Comparison of ENCODE assay signal across 8 cellular contexts in genomic region chr12:93785262-93786010, GRCh38.
A peak's percentile ranks its signal among the peaks of the same experiment; 100 is the strongest.
DNase-seq lines count a peak whose midpoint lies in the region; ATAC-seq and TF ChIP-seq lines count a peak whose summit lies in the region.

No MANE protein-coding gene starts in this region.

- H3K4me3 ChIP-seq in HCT116 (replicated peaks in 1 of 2; ENCODE audit: low read depth in 1 of 2, low read length in 2 of 2) (peak overlapping the region in 1 of 2 experiments; percentile 14; a peak in 2 of 4 replicates), breast epithelium (peak overlapping the region in 1 of 3 donors; percentile 22)

- intact Hi-C loops in HCT116 (cut with micrococcal nuclease) (loop anchor here (5.0 to 10.0 kb wide), 2 partner anchors 221 to 317 kb away; no protein-coding TSS in a partner anchor), breast epithelium (cut with DNase I; ENCODE audit: low total_unique reads) (no loop called here)

- no peaks in the 10 kb centered on the region for H3K9me3 Mint-ChIP-seq in stimulated activated effector memory CD8-positive, alpha-beta T cell treated with anti-CD3 and anti-CD28 coated beads, Interleukin-12 subunit alpha, Interleukin-12 subunit beta, amount 100 ng/mL, for 72 hours

- H3K36me3 Mint-ChIP-seq in stimulated activated effector memory CD8-positive, alpha-beta T cell treated with anti-CD3 and anti-CD28 coated beads, Interleukin-12 subunit alpha, Interleukin-12 subunit beta, amount 100 ng/mL, for 72 hours, result no peaks in the 10 kb centered on the region

- DNase-seq in HCT116 (ENCODE audit: low read depth, low spot score), result peak; percentile 85
- peak; percentile 89 for DNase-seq in SW480 (ENCODE audit: low spot score)
- DNase-seq in breast epithelium (ENCODE audit: low spot score in 2 of 2), result peak in 1 of 2 donors; percentile 50
- DNase-seq in left lobe of liver (ENCODE audit: low spot score), result no peak
- peak; percentile 22 to 75 for DNase-seq in stimulated activated effector memory CD8-positive, alpha-beta T cell treated with anti-CD3 and anti-CD28 coated beads, Interleukin-12 subunit alpha, Interleukin-12 subunit beta, amount 100 ng/mL, for 72 hours (ENCODE audit: low spot score in 2 of 2)
- DNase-seq in DMS153 treated with DMSO at 0.1 percent for 48 hours (lab: John Stamatoyannopoulos, UW; ENCODE audit: unreplicated experiment), result no peak

- H3K27me3 ChIP-seq in HCT116 (ENCODE audit: insufficient read depth, low read length) (no peaks in the 10 kb centered on the region), breast epithelium (no peaks in the 10 kb centered on the region)

- peak overlapping the region; percentile 21 for H2AFZ ChIP-seq in HCT116 (ENCODE audit: low read depth, low read length, poor library complexity, severe bottlenecking)

- POLR2A ChIA-PET in HCT116 (lab: Charles Lee), result interaction anchor here (1.2 to 1.4 kb wide), 2 partner anchors 17 to 27 kb away, joined by 3 read pairs; no protein-coding TSS in a partner anchor

- no peaks in the 10 kb centered on the region for H4K20me1 ChIP-seq in HCT116 (ENCODE audit: insufficient read depth)

- CTCF ChIA-PET in HCT116 (lab: Charles Lee), result interaction anchor here (1.0 kb wide), 1 partner anchor 290 kb away, joined by 3 read pairs; no protein-coding TSS in a partner anchor

- peak overlapping the region; percentile 95 for H3K27ac Mint-ChIP-seq in stimulated activated effector memory CD8-positive, alpha-beta T cell treated with anti-CD3 and anti-CD28 coated beads, Interleukin-12 subunit alpha, Interleukin-12 subunit beta, amount 100 ng/mL, for 72 hours

- TF ChIP-seq POLR2A in HCT116 (IDR thresholded peaks at IDR 0.05; ENCODE audit: borderline replicate concordance, extremely low read depth, insufficient read depth, insufficient read length) (no peak), breast epithelium (IDR thresholded peaks at IDR 0.05) (no peak), GM18505 (IDR thresholded peaks at IDR 0.05; ENCODE audit: borderline replicate concordance, extremely low read depth, insufficient read depth, insufficient read length) (no peak)

- H3K4me1 ChIP-seq in HCT116 (ENCODE audit: control insufficient read depth in 1 of 2, insufficient read depth in 2 of 2, low read length in 2 of 2), result peaks cover 40 to 78% of the 10 kb centered on the region in 2 experiments
- peaks cover 0 to 10% of the 10 kb centered on the region in 2 donors for H3K4me1 ChIP-seq in breast epithelium

- H3K27ac ChIP-seq in HCT116 (ENCODE audit: low read depth, low read length) (peak overlapping the region; percentile 88), breast epithelium (peak overlapping the region; percentile 88 to 89)

- H3K36me3 ChIP-seq in HCT116 (ENCODE audit: control insufficient read depth in 1 of 2, insufficient read depth in 2 of 2, low read length in 2 of 2) (peaks cover 0 to 6% of the 10 kb centered on the region in 2 experiments; a peak in 1 of 4 replicates), breast epithelium (no peaks in the 10 kb centered on the region)

- TF ChIP-seq CTCF in HCT116 (IDR thresholded peaks at IDR 0.05 in 2 of 3, conservative IDR thresholded peaks at IDR 0.05 in 1 of 3; ENCODE audit: borderline replicate concordance in 1 of 3, insufficient read depth in 1 of 3, low read depth in 2 of 3, low read length in 2 of 3) (no peak), breast epithelium (IDR thresholded peaks at IDR 0.05) (no peak)

- H3K9me2 ChIP-seq in HCT116 (ENCODE audit: insufficient read depth), result no peaks in the 10 kb centered on the region

- H3K4me2 ChIP-seq in HCT116 (ENCODE audit: low read length), result peak overlapping the region; percentile 68

- no peak for TF ChIP-seq RAD21 in HCT116 (IDR thresholded peaks at IDR 0.05; ENCODE audit: low read depth)

- peak overlapping the region; percentile 58 for H3K9ac ChIP-seq in HCT116 (ENCODE audit: low read length)

- H3K9me3 ChIP-seq in HCT116 (ENCODE audit: control insufficient read depth in 1 of 2, insufficient read depth in 1 of 2, low read depth in 1 of 2, low read length in 2 of 2) (no peaks in the 10 kb centered on the region), breast epithelium (no peaks in the 10 kb centered on the region)

- ATAC-seq in HCT116, result peak; percentile 88
- peak; percentile 66 for ATAC-seq in left lobe of liver
- peak; percentile 95 for ATAC-seq in stimulated activated effector memory CD8-positive, alpha-beta T cell treated with anti-CD3 and anti-CD28 coated beads, Interleukin-12 subunit alpha, Interleukin-12 subunit beta, amount 100 ng/mL, for 72 hours
- no peak for ATAC-seq in GM18505 (IDR thresholded peaks at IDR 0.05; ENCODE audit: unreplicated experiment)
- no peak for ATAC-seq in HG03354 (IDR thresholded peaks at IDR 0.05; ENCODE audit: poor library complexity, severe bottlenecking, unreplicated experiment)

- H3K4me3 Mint-ChIP-seq in stimulated activated effector memory CD8-positive, alpha-beta T cell treated with anti-CD3 and anti-CD28 coated beads, Interleukin-12 subunit alpha, Interleukin-12 subunit beta, amount 100 ng/mL, for 72 hours, result peak overlapping the region; percentile 57

- peaks cover 44% of the 10 kb centered on the region for H3K4me1 Mint-ChIP-seq in stimulated activated effector memory CD8-positive, alpha-beta T cell treated with anti-CD3 and anti-CD28 coated beads, Interleukin-12 subunit alpha, Interleukin-12 subunit beta, amount 100 ng/mL, for 72 hours

- RAD21 ChIA-PET in HCT116 (lab: Charles Lee; ENCODE audit: low non-redundant PET in 1 of 2, low total read pairs in 2 of 2, uncharacterized antibody in 2 of 2, unreplicated experiment in 2 of 2), result interaction anchor here in 1 of 2 experiments (0.6 kb wide), 1 partner anchor 243 kb away, joined by 3 read pairs; no protein-coding TSS in a partner anchor

- no peaks in the 10 kb centered on the region for H3K79me2 ChIP-seq in HCT116 (ENCODE audit: insufficient read depth, low read length)

- no TSS peak for BruUV-seq in HCT116 (replicated peaks; lab: Mats Ljungman, UMichigan)

TF ChIP-seq in HCT116, 20 proteins besides CTCF, POLR2A, EP300 and RAD21 (continues in another document):
- TF ChIP-seq ZFX (IDR thresholded peaks at IDR 0.05), result no peak
- TF ChIP-seq SIN3A (IDR thresholded peaks at IDR 0.05; ENCODE audit: low read depth), result peak; percentile 30; the same call in 1 of the 2 replicates
- no peak; the same call in 1 of the 2 replicates for TF ChIP-seq MAX (IDR thresholded peaks at IDR 0.05)
- TF ChIP-seq EGR1 (IDR thresholded peaks at IDR 0.05; ENCODE audit: low read depth), result no peak
- TF ChIP-seq FOSL1 (IDR thresholded peaks at IDR 0.05; ENCODE audit: low read depth), result peak; percentile 98
- TF ChIP-seq EZH2 (IDR thresholded peaks at IDR 0.05), result no peak
- TF ChIP-seq JUND (IDR thresholded peaks at IDR 0.05), result peak; percentile 99
- peak; percentile 50 for TF ChIP-seq YY1 (IDR thresholded peaks at IDR 0.05; ENCODE audit: extremely low read depth, insufficient replicate concordance, low read depth, low read length)
- TF ChIP-seq POLR2AphosphoS5 (IDR thresholded peaks at IDR 0.05; ENCODE audit: low read depth, low read length), result peak; percentile 49; the same call in 1 of the 2 replicates
- peak; percentile 79 for TF ChIP-seq ATF3 (IDR thresholded peaks at IDR 0.05)
- TF ChIP-seq CEBPB (IDR thresholded peaks at IDR 0.05; ENCODE audit: low read depth), result peak; percentile 69
- no peak for TF ChIP-seq EZH2phosphoT487 (IDR thresholded peaks at IDR 0.05; ENCODE audit: borderline replicate concordance)
- TF ChIP-seq SP1 (IDR thresholded peaks at IDR 0.05; ENCODE audit: low read depth), result peak; percentile 93
- TF ChIP-seq REST (IDR thresholded peaks at IDR 0.05; ENCODE audit: low read depth), result no peak

Comparison
In these comparisons a context has a peak if more than half of its experiments do, and no peak if none do; other contexts are left out.
1. ATAC-seq: peak in HCT116 (single experiment), left lobe of liver (single experiment) and stimulated activated effector memory CD8-positive, alpha-beta T cell treated with anti-CD3 and anti-CD28 coated beads, Interleukin-12 subunit alpha, Interleukin-12 subunit beta, amount 100 ng/mL, for 72 hours (single experiment); none in GM18505 (single experiment) and HG03354 (single experiment).
2. DNase-seq: peak in HCT116 (single experiment), SW480 (single experiment) and stimulated activated effector memory CD8-positive, alpha-beta T cell treated with anti-CD3 and anti-CD28 coated beads, Interleukin-12 subunit alpha, Interleukin-12 subunit beta, amount 100 ng/mL, for 72 hours (2 of 2); none in left lobe of liver (single experiment) and DMS153 treated with DMSO at 0.1 percent for 48 hours (single experiment).